In the genomic region with DNA sequence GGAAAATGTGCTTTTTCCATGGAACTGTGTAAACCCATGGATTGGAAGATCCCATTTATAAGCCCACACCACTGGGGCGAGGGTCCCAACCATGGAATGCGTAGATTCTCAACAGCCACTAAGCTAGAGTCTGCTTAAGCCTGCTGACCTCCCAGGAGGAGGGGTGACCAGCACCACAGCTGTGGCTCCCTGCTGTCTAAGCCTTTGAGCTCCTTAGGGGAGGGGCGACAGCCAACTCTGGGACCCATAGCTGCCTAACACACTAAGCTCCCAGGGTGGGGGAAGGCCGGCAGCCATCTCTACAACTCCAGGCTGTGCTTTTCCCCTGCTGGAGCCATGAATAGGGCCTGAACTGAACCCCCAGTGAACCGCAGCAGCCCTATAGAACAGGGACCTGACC, we compare ENCODE assay signal across 1 cellular context.
TF ChIP-seq lines count a peak whose summit lies in the region.

No MANE protein-coding gene starts in this region.

TF ChIP-seq in WTC11, 78 proteins besides CTCF, POLR2A, EP300 and RAD21 (continued from another document):
- TF ChIP-seq ARID4B (CRISPR knock-in tag; IDR thresholded peaks at IDR 0.05; ENCODE audit: borderline replicate concordance) (no peak), ZNF396 (CRISPR knock-in tag; IDR thresholded peaks at IDR 0.05; ENCODE audit: borderline replicate concordance) (no peak), ZNF423 (CRISPR knock-in tag; IDR thresholded peaks at IDR 0.05) (no peak), MAX (CRISPR knock-in tag; IDR thresholded peaks at IDR 0.05) (no peak), SOX15 (CRISPR knock-in tag; IDR thresholded peaks at IDR 0.05) (no peak), SMAD3 (CRISPR knock-in tag; IDR thresholded peaks at IDR 0.05; ENCODE audit: borderline replicate concordance) (no peak), TP53 (CRISPR knock-in tag; IDR thresholded peaks at IDR 0.05) (no peak), MYBL2 (CRISPR knock-in tag; IDR thresholded peaks at IDR 0.05) (no peak), SMAD4 (CRISPR knock-in tag; IDR thresholded peaks at IDR 0.05) (no peak)
- TF ChIP-seq, protein P1, sequence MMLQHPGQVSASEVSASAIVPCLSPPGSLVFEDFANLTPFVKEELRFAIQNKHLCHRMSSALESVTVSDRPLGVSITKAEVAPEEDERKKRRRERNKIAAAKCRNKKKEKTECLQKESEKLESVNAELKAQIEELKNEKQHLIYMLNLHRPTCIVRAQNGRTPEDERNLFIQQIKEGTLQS (CRISPR knock-in tag; conservative IDR thresholded peaks at IDR 0.05), result no peak
- TF ChIP-seq, protein P2, sequence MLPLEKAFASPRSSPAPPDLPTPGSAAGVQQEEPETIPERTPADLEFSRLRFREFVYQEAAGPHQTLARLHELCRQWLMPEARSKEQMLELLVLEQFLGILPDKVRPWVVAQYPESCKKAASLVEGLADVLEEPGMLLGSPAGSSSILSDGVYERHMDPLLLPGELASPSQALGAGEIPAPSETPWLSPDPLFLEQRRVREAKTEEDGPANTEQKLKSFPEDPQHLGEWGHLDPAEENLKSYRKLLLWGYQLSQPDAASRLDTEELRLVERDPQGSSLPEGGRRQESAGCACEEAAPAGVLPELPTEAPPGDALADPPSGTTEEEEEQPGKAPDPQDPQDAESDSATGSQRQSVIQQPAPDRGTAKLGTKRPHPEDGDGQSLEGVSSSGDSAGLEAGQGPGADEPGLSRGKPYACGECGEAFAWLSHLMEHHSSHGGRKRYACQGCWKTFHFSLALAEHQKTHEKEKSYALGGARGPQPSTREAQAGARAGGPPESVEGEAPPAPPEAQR (CRISPR knock-in tag; IDR thresholded peaks at IDR 0.05), result no peak
- TF ChIP-seq, protein P3, sequence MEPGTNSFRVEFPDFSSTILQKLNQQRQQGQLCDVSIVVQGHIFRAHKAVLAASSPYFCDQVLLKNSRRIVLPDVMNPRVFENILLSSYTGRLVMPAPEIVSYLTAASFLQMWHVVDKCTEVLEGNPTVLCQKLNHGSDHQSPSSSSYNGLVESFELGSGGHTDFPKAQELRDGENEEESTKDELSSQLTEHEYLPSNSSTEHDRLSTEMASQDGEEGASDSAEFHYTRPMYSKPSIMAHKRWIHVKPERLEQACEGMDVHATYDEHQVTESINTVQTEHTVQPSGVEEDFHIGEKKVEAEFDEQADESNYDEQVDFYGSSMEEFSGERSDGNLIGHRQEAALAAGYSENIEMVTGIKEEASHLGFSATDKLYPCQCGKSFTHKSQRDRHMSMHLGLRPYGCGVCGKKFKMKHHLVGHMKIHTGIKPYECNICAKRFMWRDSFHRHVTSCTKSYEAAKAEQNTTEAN (CRISPR knock-in tag; IDR thresholded peaks at IDR 0.05), result no peak
